In the genomic region with DNA sequence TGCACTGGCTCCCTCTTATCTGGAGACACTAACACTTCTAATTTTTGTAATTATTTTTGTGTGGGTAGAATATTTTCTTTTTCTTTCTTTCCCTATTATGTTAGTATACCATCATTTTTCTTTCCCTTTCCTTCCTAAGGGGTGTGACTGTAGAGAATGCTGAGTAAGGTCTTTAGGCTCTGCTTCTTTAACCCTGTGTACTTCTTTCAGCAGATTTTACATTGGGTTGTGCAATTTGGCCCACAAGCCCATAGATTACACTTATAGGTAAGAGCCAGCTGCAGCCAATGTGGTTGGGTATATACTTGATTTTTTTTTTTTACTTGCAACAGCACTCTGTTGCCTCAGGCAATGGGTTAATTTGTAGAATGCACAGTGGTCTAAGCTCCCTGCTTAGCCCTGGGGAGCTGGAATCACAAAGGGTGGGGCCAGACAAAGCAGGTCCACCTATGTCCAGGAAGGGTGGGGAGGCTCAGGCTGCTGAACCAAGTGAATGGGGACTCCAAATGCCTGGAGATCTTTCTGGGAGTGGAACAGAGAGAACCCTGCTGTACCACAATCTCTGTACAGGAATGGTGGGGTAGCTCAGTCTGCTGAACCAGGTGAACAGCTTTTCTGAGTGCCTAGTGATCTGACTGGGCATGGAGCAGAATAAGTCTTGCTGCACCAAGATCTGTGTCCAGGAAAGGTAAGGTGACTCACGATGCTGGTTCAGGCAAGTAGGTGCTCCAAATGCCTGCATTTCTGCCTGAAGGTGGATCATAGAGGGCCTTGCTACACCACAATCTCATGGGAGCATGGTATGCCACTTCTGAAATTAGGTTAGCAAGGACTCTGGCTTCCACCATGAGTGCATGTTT, we compare ENCODE assay signal across 20 cellular contexts.
"Had no signal": no experiment of that assay in that cellular context is flagged by ENCODE, and none has a peak within 500 bp of the region (broad histone marks: within the 10 kb centered on the region; RNA-seq: fewer than 3 reads in every experiment).

No MANE protein-coding gene starts in this region.

- DNase-seq: effector CD4-positive, alpha-beta T cell; endodermal cell; foreskin melanocyte; head of caudate nucleus; kidney glomerular epithelial cell; mucosa of descending colon; naive thymus-derived CD8-positive, alpha-beta T cell; posterior cingulate gyrus; small intestine; stimulated activated CD4-positive, alpha-beta T cell treated with anti-CD3 and anti-CD28 coated beads, Interleukin-12 subunit alpha, Interleukin-12 subunit beta, amount 100 ng/mL, for 4 hours; stimulated activated naive CD4-positive, alpha-beta T cell; stomach; substantia nigra; transverse colon had no signal

- FAIRE-seq: endothelial cell of umbilical vein, small intestine had no signal

- H3K27me3 ChIP-seq: hepatocyte, neutrophil, right atrium auricular region, stomach, transverse colon had no signal

- H3K36me3 ChIP-seq: neutrophil, right atrium auricular region, stomach, thoracic aorta, transverse colon had no signal

- H3K27ac Mint-ChIP-seq: endodermal cell had no signal

- H3K4me2 ChIP-seq: hepatocyte had no signal

- H2AFZ ChIP-seq: hepatocyte had no signal

- H3K4me1 Mint-ChIP-seq: endodermal cell; naive thymus-derived CD8-positive, alpha-beta T cell had no signal

- H3K4me1 ChIP-seq: right atrium auricular region, stomach, transverse colon had no signal

- H3K4me3 Mint-ChIP-seq: endodermal cell; naive thymus-derived CD8-positive, alpha-beta T cell had no signal

- H3K27ac ChIP-seq: coronary artery, hepatocyte, neutrophil, right atrium auricular region, stomach, thoracic aorta, transverse colon had no signal

- H3K4me3 ChIP-seq: coronary artery, hepatocyte, mucosa of descending colon, right atrium auricular region, stomach, thoracic aorta, transverse colon had no signal

- ATAC-seq: mucosa of descending colon; naive thymus-derived CD8-positive, alpha-beta T cell had no signal

- H3K9me3 ChIP-seq: neutrophil had no signal
